In genomic region chr20:44526129-44526528, GRCh38 we compare ENCODE assay signal across 17 cellular contexts. TPM values are rescaled to one million over a fixed set of nuclear protein-coding genes. Genes with fewer than 3 reads are reported as not detected.
DNase-seq lines count a peak whose midpoint lies in the region; FAIRE-seq and TF ChIP-seq lines count a peak whose summit lies in the region.
"Had no signal": no experiment of that assay in that cellular context is flagged by ENCODE, and none has a peak within 500 bp of the region (broad histone marks: within the 10 kb centered on the region; RNA-seq: fewer than 3 reads in every experiment).

No MANE protein-coding gene starts in this region.

- H3K9me3 Mint-ChIP-seq in activated CD4-positive, alpha-beta memory T cell treated with anti-CD3 and anti-CD28 coated beads, Interleukin-2, amount 10 ng/mL, durations not matched to agents 7 days and 5 days = no peaks in the 10 kb centered on the region

- TF ChIP-seq CTCF in bronchial epithelial cell (IDR thresholded peaks at IDR 0.05; ENCODE audit: insufficient read depth, low read length, severe bottlenecking) (no peak), keratinocyte (optimal IDR thresholded peaks at IDR 0.05 in 1 of 3, IDR thresholded peaks at IDR 0.05 in 1 of 3, conservative IDR thresholded peaks at IDR 0.05 in 1 of 3; ENCODE audit: extremely low read depth in 1 of 3, insufficient read depth in 2 of 3, low read length in 3 of 3) (no peak), tibial nerve (IDR thresholded peaks at IDR 0.05) (no peak)

- H3K4me2 ChIP-seq in keratinocyte (ENCODE audit: control insufficient read depth, extremely low read depth, insufficient read depth, low read depth, low read length) = peak overlapping the region; percentile 22

- FAIRE-seq in bronchial epithelial cell (lab: Jason Lieb, UNC) (no peak), keratinocyte (lab: Jason Lieb, UNC) (peak; percentile 44)
- FAIRE-seq: GM19239 had no signal

- H3K27me3 Mint-ChIP-seq in activated CD4-positive, alpha-beta memory T cell treated with anti-CD3 and anti-CD28 coated beads, Interleukin-2, amount 10 ng/mL, durations not matched to agents 7 days and 5 days = peaks cover 1% of the 10 kb centered on the region

- H4K20me1 ChIP-seq in keratinocyte (ENCODE audit: control insufficient read depth, extremely low read depth, insufficient read depth, low read length) = peaks cover 3% of the 10 kb centered on the region

- TF ChIP-seq POLR2A in tibial nerve (IDR thresholded peaks at IDR 0.05) = no peak

- H3K4me1 ChIP-seq in keratinocyte (ENCODE audit: control insufficient read depth, extremely low read depth, insufficient read depth, low read length) (peaks cover 18% of the 10 kb centered on the region), tibial nerve (peaks cover 0 to 13% (median 1%) of the 10 kb centered on the region in 4 donors)
- H3K4me1 ChIP-seq: prostate gland had no signal

- H3K36me3 Mint-ChIP-seq in activated CD4-positive, alpha-beta memory T cell treated with anti-CD3 and anti-CD28 coated beads, Interleukin-2, amount 10 ng/mL, durations not matched to agents 7 days and 5 days (ENCODE audit: low read depth) = no peaks in the 10 kb centered on the region

- H3K4me3 ChIP-seq in bronchial epithelial cell (ENCODE audit: low read depth, low read length) (no peak overlapping the region), keratinocyte (ENCODE audit: control insufficient read depth in 2 of 3, extremely low read depth in 1 of 3, insufficient read depth in 2 of 3, low read depth in 1 of 3, low read length in 3 of 3) (no peak overlapping the region), tibial nerve (no peak overlapping the region)
- H3K4me3 ChIP-seq: prostate gland had no signal

- DNase-seq in Daoy (ENCODE audit: low read depth) = peak; percentile 71
- peak; percentile 72 for DNase-seq in M059J (ENCODE audit: low read depth)
- DNase-seq in bronchial epithelial cell (ENCODE audit: low read depth) = peak; percentile 83
- no peak for DNase-seq in keratinocyte (ENCODE audit: low read depth, low spot score)
- DNase-seq in activated CD4-positive, alpha-beta memory T cell treated with anti-CD3 and anti-CD28 coated beads, Interleukin-2, amount 10 ng/mL, durations not matched to agents 7 days and 5 days = no peak
- DNase-seq in activated CD4-positive, alpha-beta T cell treated with anti-CD3 and anti-CD28 coated beads for 1 hour = no peak
- DNase-seq in NCI-H524 treated with DMSO at 0.1 percent for 48 hours (lab: John Stamatoyannopoulos, UW) = no peak
- no peak for DNase-seq in tibial nerve (ENCODE audit: low spot score in 2 of 2)
- DNase-seq: activated T-cell treated with anti-CD3 and anti-CD28 coated beads for 4 hours; anterior cingulate cortex; DMS79 treated with DMSO at 0.1 percent for 48 hours; NCI-H1436 treated with DMSO at 0.1 percent for 48 hours; NCI-H69; stimulated activated CD4-positive, alpha-beta T cell treated with anti-CD3 and anti-CD28 coated beads, Interleukin-4, amount 100 ng/mL, for 24 hours; stimulated activated naive CD8-positive, alpha-beta T cell treated with anti-CD3 and anti-CD28 coated beads, Interleukin-15, Interleukin-2, amounts not matched to agents 100 U/mL and 50 U/mL, for 24 hours had no signal

- no peaks in the 10 kb centered on the region for H3K9me1 ChIP-seq in keratinocyte (ENCODE audit: control insufficient read depth, extremely low read depth, insufficient read depth, low read length)

- peaks cover 7% of the 10 kb centered on the region for H3K79me2 ChIP-seq in keratinocyte (ENCODE audit: control insufficient read depth, insufficient read depth, low read length)

- H3K9me3 ChIP-seq in keratinocyte (ENCODE audit: control insufficient read depth, low read depth, low read length) (peaks cover 2% of the 10 kb centered on the region), tibial nerve (no peaks in the 10 kb centered on the region)
- H3K9me3 ChIP-seq: prostate gland had no signal

- CTCF ChIA-PET in activated CD4-positive, alpha-beta memory T cell treated with anti-CD3 and anti-CD28 coated beads, Interleukin-2, amount 10 ng/mL, durations not matched to agents 7 days and 5 days (lab: Charles Lee) = interaction anchor here (0.7 kb wide), 1 partner anchor 12 kb away, joined by 4 read pairs; no protein-coding TSS in a partner anchor

- H3K4me1 Mint-ChIP-seq in activated CD4-positive, alpha-beta memory T cell treated with anti-CD3 and anti-CD28 coated beads, Interleukin-2, amount 10 ng/mL, durations not matched to agents 7 days and 5 days = peaks cover 21% of the 10 kb centered on the region

- dilution Hi-C loops in keratinocyte (cut with MboI; ENCODE audit: extremely low pct_ligation_motif_present, low sequenced_read_pairs) = no loop called here

- peak overlapping the region; percentile 14 for H2AFZ ChIP-seq in keratinocyte (ENCODE audit: control insufficient read depth, low read length)

- POLR2A ChIA-PET in activated CD4-positive, alpha-beta memory T cell treated with anti-CD3 and anti-CD28 coated beads, Interleukin-2, amount 10 ng/mL, durations not matched to agents 7 days and 5 days (lab: Charles Lee) = no interaction called here

- no peaks in the 10 kb centered on the region for H3K27me3 ChIP-seq in bronchial epithelial cell (ENCODE audit: control insufficient read depth, insufficient read depth, low read length)
- no peaks in the 10 kb centered on the region for H3K27me3 ChIP-seq in keratinocyte (ENCODE audit: control insufficient read depth, extremely low read depth, insufficient read depth, low read length)
- no peaks in the 10 kb centered on the region for H3K27me3 ChIP-seq in tibial nerve

- H3K9ac ChIP-seq in keratinocyte (ENCODE audit: control insufficient read depth, extremely low read depth, insufficient read depth, low read length) = peak overlapping the region; percentile 37

- TF ChIP-seq EP300 in tibial nerve (IDR thresholded peaks at IDR 0.05) = no peak

- peak overlapping the region; percentile 76 for H3K27ac ChIP-seq in keratinocyte (ENCODE audit: control insufficient read depth, insufficient read depth, low read length)
- H3K27ac ChIP-seq in tibial nerve = no peak overlapping the region
- H3K27ac ChIP-seq: prostate gland had no signal

- H3K36me3 ChIP-seq in bronchial epithelial cell (ENCODE audit: control insufficient read depth, insufficient read depth, low read length) = no peaks in the 10 kb centered on the region
- no peaks in the 10 kb centered on the region for H3K36me3 ChIP-seq in keratinocyte (ENCODE audit: control insufficient read depth in 2 of 2, extremely low read depth in 1 of 2, insufficient read depth in 2 of 2, low read length in 2 of 2)
- H3K36me3 ChIP-seq in tibial nerve = no peaks in the 10 kb centered on the region
- H3K36me3 ChIP-seq: prostate gland had no signal

- no peak overlapping the region for H3K27ac Mint-ChIP-seq in activated CD4-positive, alpha-beta memory T cell treated with anti-CD3 and anti-CD28 coated beads, Interleukin-2, amount 10 ng/mL, durations not matched to agents 7 days and 5 days

- 62 to 67% methylated on average over 6 of the region's 6 CpGs for WGBS in tibial nerve, 2 donors

- no peak overlapping the region for H3K4me3 Mint-ChIP-seq in activated CD4-positive, alpha-beta memory T cell treated with anti-CD3 and anti-CD28 coated beads, Interleukin-2, amount 10 ng/mL, durations not matched to agents 7 days and 5 days

RNA-seq across cellular contexts. Expression of gene SERINC3, which starts 4.3 kb away (rescaled TPM):
- total RNA-seq in Daoy (2014; rRNA removed; shearing (Covaris generic)) = 24.5 and 32.1 TPM in 2 replicates
- 116 and 136 TPM in 2 replicates for total RNA-seq in M059J (2014; rRNA removed; shearing (Covaris generic))
- total RNA-seq in bronchial epithelial cell (82.4 and 107 TPM in 2 replicates), tibial nerve (10 to 100 TPM; 59.7 to 97.5 (median 86.7) TPM)
- polyA plus RNA-seq in keratinocyte = 118 to 151 TPM (median 145 TPM) in 3 replicates
- 35.8 TPM for polyA plus RNA-seq in keratinocyte (2011; ENCODE audit: low read depth)
- 82.7 and 125 TPM in 2 replicates for polyA plus RNA-seq in keratinocyte (2011; cell fraction: cytosol; rRNA removed)
- 184 and 222 TPM in 2 replicates for polyA plus RNA-seq in keratinocyte (2011; cell fraction: nucleus; rRNA removed)
- polyA plus RNA-seq in keratinocyte (2012; ENCODE audit: low replicate concordance) = 67.3 and 95.2 TPM in 2 replicates
- 152 to 382 TPM (median 316 TPM) in 3 replicates for polyA minus RNA-seq in keratinocyte
- polyA minus RNA-seq in keratinocyte (2011; cell fraction: cytosol; rRNA and poly(A)+ RNA removed) = 157 TPM
- 168 and 227 TPM in 2 replicates for polyA minus RNA-seq in keratinocyte (2011; cell fraction: nucleus; rRNA and poly(A)+ RNA removed)
- total RNA-seq in activated CD4-positive, alpha-beta memory T cell treated with anti-CD3 and anti-CD28 coated beads, Interleukin-2, amount 10 ng/mL, durations not matched to agents 7 days and 5 days = 10 to 100 TPM; 90.8 to 93.3 TPM

RNA-seq across cellular contexts. Expression of gene TTPAL, which starts 50.5 kb away (rescaled TPM):
- 5.4 and 6.1 TPM in 2 replicates for total RNA-seq in Daoy (2014; rRNA removed; shearing (Covaris generic))
- 13.7 and 23.4 TPM in 2 replicates for total RNA-seq in M059J (2014; rRNA removed; shearing (Covaris generic))
- total RNA-seq in bronchial epithelial cell (9.0 and 12.5 TPM in 2 replicates), tibial nerve (10 to 100 TPM; 13.0 to 23.7 (median 16.9) TPM)
- polyA plus RNA-seq in keratinocyte = 15.1 to 24.9 TPM (median 20.0 TPM) in 3 replicates
- 7.4 TPM for polyA plus RNA-seq in keratinocyte (2011; ENCODE audit: low read depth)
- polyA plus RNA-seq in keratinocyte (2011; cell fraction: cytosol; rRNA removed) = 20.5 and 23.4 TPM in 2 replicates
- polyA plus RNA-seq in keratinocyte (2011; cell fraction: nucleus; rRNA removed) = 34.4 and 40.9 TPM in 2 replicates
- polyA plus RNA-seq in keratinocyte (2012; ENCODE audit: low replicate concordance) = 17.3 and 26.4 TPM in 2 replicates
- polyA minus RNA-seq in keratinocyte = 32.5 to 94.6 TPM (median 34.1 TPM) in 3 replicates
- polyA minus RNA-seq in keratinocyte (2011; cell fraction: cytosol; rRNA and poly(A)+ RNA removed) = 23.2 TPM
- 15.3 and 32.3 TPM in 2 replicates for polyA minus RNA-seq in keratinocyte (2011; cell fraction: nucleus; rRNA and poly(A)+ RNA removed)
- total RNA-seq in activated CD4-positive, alpha-beta memory T cell treated with anti-CD3 and anti-CD28 coated beads, Interleukin-2, amount 10 ng/mL, durations not matched to agents 7 days and 5 days = 10 to 100 TPM; 15.5 to 16.6 TPM

RNA-seq across cellular contexts. Expression of gene PKIG, which starts 56.2 kb away (rescaled TPM):
- total RNA-seq in Daoy (2014; rRNA removed; shearing (Covaris generic)) = 51.8 and 54.6 TPM in 2 replicates
- 57.9 and 83.1 TPM in 2 replicates for total RNA-seq in M059J (2014; rRNA removed; shearing (Covaris generic))
- total RNA-seq in bronchial epithelial cell (8.4 and 15.0 TPM in 2 replicates), tibial nerve (100 to 1,000 TPM in 2 of 4 donors, 10 to 100 TPM in 2; 78.2 to 108 (median 91.5) TPM)
- 6.6 to 9.9 TPM (median 8.4 TPM) in 3 replicates for polyA plus RNA-seq in keratinocyte
- polyA plus RNA-seq in keratinocyte (2011; ENCODE audit: low read depth) = 19.2 TPM
- polyA plus RNA-seq in keratinocyte (2011; cell fraction: cytosol; rRNA removed) = 7.8 and 14.4 TPM in 2 replicates
- 2.6 and 3.6 TPM in 2 replicates for polyA plus RNA-seq in keratinocyte (2011; cell fraction: nucleus; rRNA removed)
- polyA plus RNA-seq in keratinocyte (2012; ENCODE audit: low replicate concordance) = 8.5 and 11.2 TPM in 2 replicates
- 3.5 to 7.1 TPM (median 4.4 TPM) in 3 replicates for polyA minus RNA-seq in keratinocyte
- polyA minus RNA-seq in keratinocyte (2011; cell fraction: cytosol; rRNA and poly(A)+ RNA removed) = 9.6 TPM
- polyA minus RNA-seq in keratinocyte (2011; cell fraction: nucleus; rRNA and poly(A)+ RNA removed) = 0.54 and 2.3 TPM in 2 replicates
- 1 to 10 TPM; 1.1 to 1.6 TPM for total RNA-seq in activated CD4-positive, alpha-beta memory T cell treated with anti-CD3 and anti-CD28 coated beads, Interleukin-2, amount 10 ng/mL, durations not matched to agents 7 days and 5 days

Comparison
In these comparisons a context has a peak if more than half of its experiments do, and no peak if none do; other contexts are left out.
1. DNase-seq: peak in Daoy (single experiment), M059J (single experiment) and bronchial epithelial cell (single experiment); none in keratinocyte (single experiment), activated CD4-positive, alpha-beta memory T cell treated with anti-CD3 and anti-CD28 coated beads, Interleukin-2, amount 10 ng/mL, durations not matched to agents 7 days and 5 days (single experiment), activated CD4-positive, alpha-beta T cell treated with anti-CD3 and anti-CD28 coated beads for 1 hour (single experiment), NCI-H524 treated with DMSO at 0.1 percent for 48 hours (single experiment) and tibial nerve (0 of 2).